Comparison of ENCODE assay signal across 12 cellular contexts in the genomic region with DNA sequence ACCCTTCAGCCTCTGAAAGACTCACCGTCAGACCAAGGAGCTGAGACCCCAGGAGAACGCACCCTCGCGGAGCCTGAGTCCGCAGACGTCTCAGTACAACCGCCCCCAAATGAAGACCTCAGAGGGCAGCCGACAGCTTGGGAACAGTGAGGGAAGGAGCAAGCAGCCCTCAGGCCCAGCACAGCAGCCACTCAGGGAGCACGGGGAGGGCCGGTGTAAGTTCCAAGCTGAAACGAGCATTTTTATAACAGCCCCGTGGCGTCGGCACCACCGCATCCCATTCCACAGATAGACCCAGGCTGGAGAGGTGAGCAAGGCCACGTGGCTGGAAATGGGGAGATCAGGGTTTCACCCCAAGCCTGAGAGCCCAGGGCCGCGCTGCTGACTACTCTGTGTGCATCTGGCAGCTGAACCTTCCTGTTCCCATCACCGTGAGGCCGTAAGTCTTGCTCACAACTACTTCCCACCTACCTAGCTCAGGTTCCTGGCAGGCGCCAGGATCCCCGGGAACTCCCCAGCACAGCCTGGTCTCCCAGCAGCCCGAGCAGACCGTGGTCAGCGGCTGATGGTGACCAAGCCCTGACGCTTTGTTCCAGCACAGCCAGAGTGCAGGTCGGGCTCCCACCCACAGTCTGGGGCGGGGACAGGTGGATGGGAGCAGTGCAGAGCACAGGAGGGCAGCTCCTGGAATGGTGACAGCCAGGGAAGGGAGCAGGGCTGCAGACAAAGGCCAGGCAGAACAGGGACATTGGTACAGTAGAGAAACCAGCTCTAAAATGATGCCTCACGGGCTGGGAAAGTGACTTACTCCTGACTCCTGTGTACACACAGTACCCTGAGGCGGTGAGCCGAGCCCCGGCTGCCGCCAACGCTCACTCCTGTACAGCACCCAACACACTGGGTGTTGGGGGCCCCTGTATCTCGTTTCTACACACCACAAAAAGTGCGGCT. TPM values are rescaled to one million over a fixed set of nuclear protein-coding genes. Genes with fewer than 3 reads are reported as not detected.
DNase-seq lines count a peak whose midpoint lies in the region; ATAC-seq, FAIRE-seq and TF ChIP-seq lines count a peak whose summit lies in the region.
"Had no signal": no experiment of that assay in that cellular context is flagged by ENCODE, and none has a peak within 500 bp of the region (broad histone marks: within the 10 kb centered on the region; RNA-seq: fewer than 3 reads in every experiment).

No MANE protein-coding gene starts in this region.

- peak overlapping the region; percentile 19 for H3K4me3 Mint-ChIP-seq in activated naive CD4-positive, alpha-beta T cell treated with anti-CD3 and anti-CD28 coated beads, Interleukin-2, amount 50 U/mL, for 24 hours
- no peak overlapping the region for H3K4me3 Mint-ChIP-seq in activated naive CD4-positive, alpha-beta T cell treated with anti-CD3 and anti-CD28 coated beads, Interleukin-2, amount 10 ng/mL, durations not matched to agents 7 days and 5 days
- no peak overlapping the region for H3K4me3 Mint-ChIP-seq in activated CD8-positive, alpha-beta T cell treated with anti-CD3 and anti-CD28 coated beads, Interleukin-2, amount 10 ng/mL, durations not matched to agents 7 days and 5 days
- H3K4me3 Mint-ChIP-seq: activated CD4-positive, alpha-beta memory T cell treated with anti-CD3 and anti-CD28 coated beads for 36 hours had no signal

- H3K9ac ChIP-seq in keratinocyte (ENCODE audit: control insufficient read depth, extremely low read depth, insufficient read depth, low read length): no peak overlapping the region

- H3K27ac Mint-ChIP-seq in activated naive CD4-positive, alpha-beta T cell treated with anti-CD3 and anti-CD28 coated beads, Interleukin-2, amount 50 U/mL, for 24 hours: no peak overlapping the region
- no peak overlapping the region for H3K27ac Mint-ChIP-seq in activated naive CD4-positive, alpha-beta T cell treated with anti-CD3 and anti-CD28 coated beads, Interleukin-2, amount 10 ng/mL, durations not matched to agents 7 days and 5 days
- H3K27ac Mint-ChIP-seq in activated CD8-positive, alpha-beta T cell treated with anti-CD3 and anti-CD28 coated beads, Interleukin-2, amount 10 ng/mL, durations not matched to agents 7 days and 5 days: no peak overlapping the region
- H3K27ac Mint-ChIP-seq: activated CD4-positive, alpha-beta memory T cell treated with anti-CD3 and anti-CD28 coated beads for 36 hours had no signal

- CTCF ChIA-PET in activated naive CD4-positive, alpha-beta T cell treated with anti-CD3 and anti-CD28 coated beads, Interleukin-2, amount 10 ng/mL, durations not matched to agents 7 days and 5 days (lab: Charles Lee): interaction anchor here (1.1 kb wide), 1 partner anchor 16 kb away, joined by 3 read pairs; no protein-coding TSS in a partner anchor
- CTCF ChIA-PET in activated CD8-positive, alpha-beta T cell treated with anti-CD3 and anti-CD28 coated beads, Interleukin-2, amount 10 ng/mL, durations not matched to agents 7 days and 5 days (lab: Charles Lee): interaction anchor here (1.1 kb wide), 1 partner anchor 37 kb away, joined by 3 read pairs; no protein-coding TSS in a partner anchor

- no peaks in the 10 kb centered on the region for H3K4me1 Mint-ChIP-seq in activated naive CD4-positive, alpha-beta T cell treated with anti-CD3 and anti-CD28 coated beads, Interleukin-2, amount 50 U/mL, for 24 hours
- peaks cover 3% of the 10 kb centered on the region for H3K4me1 Mint-ChIP-seq in activated naive CD4-positive, alpha-beta T cell treated with anti-CD3 and anti-CD28 coated beads, Interleukin-2, amount 10 ng/mL, durations not matched to agents 7 days and 5 days
- peaks cover 10% of the 10 kb centered on the region for H3K4me1 Mint-ChIP-seq in activated CD8-positive, alpha-beta T cell treated with anti-CD3 and anti-CD28 coated beads, Interleukin-2, amount 10 ng/mL, durations not matched to agents 7 days and 5 days (ENCODE audit: low read depth)

- ATAC-seq in activated CD8-positive, alpha-beta T cell treated with anti-CD3 and anti-CD28 coated beads, Interleukin-2, amount 10 ng/mL, durations not matched to agents 7 days and 5 days: peak; percentile 53
- peak; percentile 19 to 52 for ATAC-seq in upper lobe of left lung (ENCODE audit: low FRiP score in 2 of 2)
- ATAC-seq in GM21367 (IDR thresholded peaks at IDR 0.05; ENCODE audit: unreplicated experiment): no peak
- no peak for ATAC-seq in Right ventricle myocardium inferior
- ATAC-seq: gastrocnemius medialis had no signal

- no peaks in the 10 kb centered on the region for H3K79me2 ChIP-seq in keratinocyte (ENCODE audit: control insufficient read depth, insufficient read depth, low read length)

- dilution Hi-C loops in keratinocyte (cut with MboI; ENCODE audit: extremely low pct_ligation_motif_present, low sequenced_read_pairs): no loop called here

- H3K4me3 ChIP-seq in keratinocyte (ENCODE audit: control insufficient read depth in 2 of 3, extremely low read depth in 1 of 3, insufficient read depth in 2 of 3, low read depth in 1 of 3, low read length in 3 of 3): no peak overlapping the region
- H3K4me3 ChIP-seq in upper lobe of left lung: no peak overlapping the region
- H3K4me3 ChIP-seq: gastrocnemius medialis, Peyer's patch had no signal

- DNase-seq in activated naive CD4-positive, alpha-beta T cell treated with anti-CD3 and anti-CD28 coated beads, Interleukin-2, amount 10 ng/mL, durations not matched to agents 7 days and 5 days: no peak
- DNase-seq in activated CD8-positive, alpha-beta T cell treated with anti-CD3 and anti-CD28 coated beads, Interleukin-2, amount 10 ng/mL, durations not matched to agents 7 days and 5 days: no peak
- DNase-seq in keratinocyte (ENCODE audit: low read depth, low spot score) (no peak), upper lobe of left lung (peak in 1 of 2 donors; percentile 70), RCC 7860 (ENCODE audit: low spot score) (no peak), Right ventricle myocardium inferior (ENCODE audit: missing footprints) (no peak)
- DNase-seq: gastrocnemius medialis, MV-4-11, Peyer's patch had no signal

- no peaks in the 10 kb centered on the region for H3K9me1 ChIP-seq in keratinocyte (ENCODE audit: control insufficient read depth, extremely low read depth, insufficient read depth, low read length)

- H3K36me3 ChIP-seq in keratinocyte (ENCODE audit: control insufficient read depth in 2 of 2, extremely low read depth in 1 of 2, insufficient read depth in 2 of 2, low read length in 2 of 2): no peaks in the 10 kb centered on the region
- H3K36me3 ChIP-seq in upper lobe of left lung: no peaks in the 10 kb centered on the region
- H3K36me3 ChIP-seq: gastrocnemius medialis, Peyer's patch had no signal

- TF ChIP-seq CTCF in keratinocyte (optimal IDR thresholded peaks at IDR 0.05 in 1 of 3, IDR thresholded peaks at IDR 0.05 in 1 of 3, conservative IDR thresholded peaks at IDR 0.05 in 1 of 3; ENCODE audit: extremely low read depth in 1 of 3, insufficient read depth in 2 of 3, low read length in 3 of 3) (no peak), upper lobe of left lung (IDR thresholded peaks at IDR 0.05) (no peak)

- H3K27me3 ChIP-seq in keratinocyte (ENCODE audit: control insufficient read depth, extremely low read depth, insufficient read depth, low read length) (no peaks in the 10 kb centered on the region), upper lobe of left lung (peaks cover 0 to 6% (median 2%) of the 10 kb centered on the region in 4 donors)

- H3K9me3 Mint-ChIP-seq in activated naive CD4-positive, alpha-beta T cell treated with anti-CD3 and anti-CD28 coated beads, Interleukin-2, amount 50 U/mL, for 24 hours: no peaks in the 10 kb centered on the region
- H3K9me3 Mint-ChIP-seq in activated naive CD4-positive, alpha-beta T cell treated with anti-CD3 and anti-CD28 coated beads, Interleukin-2, amount 10 ng/mL, durations not matched to agents 7 days and 5 days: peaks cover 18% of the 10 kb centered on the region
- no peaks in the 10 kb centered on the region for H3K9me3 Mint-ChIP-seq in activated CD8-positive, alpha-beta T cell treated with anti-CD3 and anti-CD28 coated beads, Interleukin-2, amount 10 ng/mL, durations not matched to agents 7 days and 5 days (ENCODE audit: insufficient read depth)

- H3K4me1 ChIP-seq in keratinocyte (ENCODE audit: control insufficient read depth, extremely low read depth, insufficient read depth, low read length): peaks cover 11% of the 10 kb centered on the region
- peaks cover 0 to under 1% (median 0%) of the 10 kb centered on the region in 4 donors for H3K4me1 ChIP-seq in upper lobe of left lung
- H3K4me1 ChIP-seq: gastrocnemius medialis, Peyer's patch had no signal

- no peaks in the 10 kb centered on the region for H4K20me1 ChIP-seq in keratinocyte (ENCODE audit: control insufficient read depth, extremely low read depth, insufficient read depth, low read length)

- no peak for TF ChIP-seq EP300 in upper lobe of left lung (IDR thresholded peaks at IDR 0.05)

- peaks cover 7% of the 10 kb centered on the region for H3K27me3 Mint-ChIP-seq in activated naive CD4-positive, alpha-beta T cell treated with anti-CD3 and anti-CD28 coated beads, Interleukin-2, amount 50 U/mL, for 24 hours
- peaks cover 70% of the 10 kb centered on the region for H3K27me3 Mint-ChIP-seq in activated naive CD4-positive, alpha-beta T cell treated with anti-CD3 and anti-CD28 coated beads, Interleukin-2, amount 10 ng/mL, durations not matched to agents 7 days and 5 days
- peaks cover 34% of the 10 kb centered on the region for H3K27me3 Mint-ChIP-seq in activated CD8-positive, alpha-beta T cell treated with anti-CD3 and anti-CD28 coated beads, Interleukin-2, amount 10 ng/mL, durations not matched to agents 7 days and 5 days (ENCODE audit: low read depth)

- POLR2A ChIA-PET in activated CD8-positive, alpha-beta T cell treated with anti-CD3 and anti-CD28 coated beads, Interleukin-2, amount 10 ng/mL, durations not matched to agents 7 days and 5 days (lab: Charles Lee): interaction anchor here (0.7 to 1.2 kb wide), 2 partner anchors 17 to 25 kb away, joined by 3 read pairs; no protein-coding TSS in a partner anchor

- peaks cover 6% of the 10 kb centered on the region for H3K9me3 ChIP-seq in keratinocyte (ENCODE audit: control insufficient read depth, low read depth, low read length)
- H3K9me3 ChIP-seq in upper lobe of left lung: no peaks in the 10 kb centered on the region
- H3K9me3 ChIP-seq: gastrocnemius medialis, Peyer's patch had no signal

- no peak for FAIRE-seq in keratinocyte (lab: Jason Lieb, UNC)
- no peak for FAIRE-seq in RCC 7860 (lab: Jason Lieb, UNC)

- WGBS in upper lobe of left lung, 2 donors: 29 to 52% methylated on average over 27 to 28 of the region's 36 CpGs

- intact Hi-C loops in Right ventricle myocardium inferior (cut with DNase I): loop anchor here (10.0 kb wide), 1 partner anchor 49 kb away; a partner anchor contains a TSS

- H3K36me3 Mint-ChIP-seq in activated naive CD4-positive, alpha-beta T cell treated with anti-CD3 and anti-CD28 coated beads, Interleukin-2, amount 50 U/mL, for 24 hours: no peaks in the 10 kb centered on the region
- H3K36me3 Mint-ChIP-seq in activated naive CD4-positive, alpha-beta T cell treated with anti-CD3 and anti-CD28 coated beads, Interleukin-2, amount 10 ng/mL, durations not matched to agents 7 days and 5 days: peaks cover 17% of the 10 kb centered on the region
- H3K36me3 Mint-ChIP-seq in activated CD8-positive, alpha-beta T cell treated with anti-CD3 and anti-CD28 coated beads, Interleukin-2, amount 10 ng/mL, durations not matched to agents 7 days and 5 days (ENCODE audit: low read depth): peaks cover 12% of the 10 kb centered on the region

- H3K4me2 ChIP-seq in keratinocyte (ENCODE audit: control insufficient read depth, extremely low read depth, insufficient read depth, low read depth, low read length): peak overlapping the region; percentile 30

- peak overlapping the region; percentile 41 for H2AFZ ChIP-seq in keratinocyte (ENCODE audit: control insufficient read depth, low read length)

- H3K27ac ChIP-seq in keratinocyte (ENCODE audit: control insufficient read depth, insufficient read depth, low read length) (no peak overlapping the region), upper lobe of left lung (no peak overlapping the region)
- H3K27ac ChIP-seq: gastrocnemius medialis, Peyer's patch had no signal

- no peak for TF ChIP-seq POLR2A in upper lobe of left lung (IDR thresholded peaks at IDR 0.05)

RNA-seq across cellular contexts. Expression of a gene that starts 6.1 kb away (rescaled TPM):
- total RNA-seq in activated CD8-positive, alpha-beta T cell treated with anti-CD3 and anti-CD28 coated beads, Interleukin-2, amount 10 ng/mL, durations not matched to agents 7 days and 5 days: 10 to 100 TPM; 28.1 to 28.8 TPM
- 9.9 to 17.1 TPM (median 13.0 TPM) in 3 replicates for polyA plus RNA-seq in keratinocyte
- polyA plus RNA-seq in keratinocyte (2011; ENCODE audit: low read depth): 21.5 TPM
- 6.7 and 8.9 TPM in 2 replicates for polyA plus RNA-seq in keratinocyte (2011; cell fraction: cytosol; rRNA removed)
- polyA plus RNA-seq in keratinocyte (2011; cell fraction: nucleus; rRNA removed): 48.0 and 48.8 TPM in 2 replicates
- polyA plus RNA-seq in keratinocyte (2012; ENCODE audit: low replicate concordance): 12.5 and 14.4 TPM in 2 replicates
- polyA minus RNA-seq in keratinocyte: 13.5 to 28.4 TPM (median 14.1 TPM) in 3 replicates
- 10.4 TPM for polyA minus RNA-seq in keratinocyte (2011; cell fraction: cytosol; rRNA and poly(A)+ RNA removed)
- polyA minus RNA-seq in keratinocyte (2011; cell fraction: nucleus; rRNA and poly(A)+ RNA removed): 16.9 and 32.6 TPM in 2 replicates
- total RNA-seq in upper lobe of left lung (10 to 100 TPM; 18.7 to 49.2 (median 22.8) TPM), Right ventricle myocardium inferior (6.6 TPM)

RNA-seq across cellular contexts. Expression of a gene that starts 50.4 kb away (rescaled TPM):
- 10 to 100 TPM; 49.7 to 51.2 TPM for total RNA-seq in activated CD8-positive, alpha-beta T cell treated with anti-CD3 and anti-CD28 coated beads, Interleukin-2, amount 10 ng/mL, durations not matched to agents 7 days and 5 days
- 18.5 to 30.2 TPM (median 29.9 TPM) in 3 replicates for polyA plus RNA-seq in keratinocyte
- 10.9 TPM for polyA plus RNA-seq in keratinocyte (2011; ENCODE audit: low read depth)
- 16.9 and 36.5 TPM in 2 replicates for polyA plus RNA-seq in keratinocyte (2011; cell fraction: cytosol; rRNA removed)
- 34.4 and 36.4 TPM in 2 replicates for polyA plus RNA-seq in keratinocyte (2011; cell fraction: nucleus; rRNA removed)
- 20.1 and 24.6 TPM in 2 replicates for polyA plus RNA-seq in keratinocyte (2012; ENCODE audit: low replicate concordance)
- 22.8 to 61.5 TPM (median 42.7 TPM) in 3 replicates for polyA minus RNA-seq in keratinocyte
- polyA minus RNA-seq in keratinocyte (2011; cell fraction: cytosol; rRNA and poly(A)+ RNA removed): 36.3 TPM
- 54.2 and 95.6 TPM in 2 replicates for polyA minus RNA-seq in keratinocyte (2011; cell fraction: nucleus; rRNA and poly(A)+ RNA removed)
- 100 to 1,000 TPM in 2 of 6 donors, 10 to 100 TPM in 4; 58.6 to 159 (median 81.0) TPM for total RNA-seq in upper lobe of left lung
- total RNA-seq in Right ventricle myocardium inferior: 35.4 TPM

Comparison
In these comparisons a context has a peak if more than half of its experiments do, and no peak if none do; other contexts are left out.
1. ATAC-seq: peak in activated CD8-positive, alpha-beta T cell treated with anti-CD3 and anti-CD28 coated beads, Interleukin-2, amount 10 ng/mL, durations not matched to agents 7 days and 5 days (single experiment) and upper lobe of left lung (2 of 2); none in GM21367 (single experiment) and Right ventricle myocardium inferior (single experiment).